Comparison of ENCODE assay signal across 8 cellular contexts in the genomic region with DNA sequence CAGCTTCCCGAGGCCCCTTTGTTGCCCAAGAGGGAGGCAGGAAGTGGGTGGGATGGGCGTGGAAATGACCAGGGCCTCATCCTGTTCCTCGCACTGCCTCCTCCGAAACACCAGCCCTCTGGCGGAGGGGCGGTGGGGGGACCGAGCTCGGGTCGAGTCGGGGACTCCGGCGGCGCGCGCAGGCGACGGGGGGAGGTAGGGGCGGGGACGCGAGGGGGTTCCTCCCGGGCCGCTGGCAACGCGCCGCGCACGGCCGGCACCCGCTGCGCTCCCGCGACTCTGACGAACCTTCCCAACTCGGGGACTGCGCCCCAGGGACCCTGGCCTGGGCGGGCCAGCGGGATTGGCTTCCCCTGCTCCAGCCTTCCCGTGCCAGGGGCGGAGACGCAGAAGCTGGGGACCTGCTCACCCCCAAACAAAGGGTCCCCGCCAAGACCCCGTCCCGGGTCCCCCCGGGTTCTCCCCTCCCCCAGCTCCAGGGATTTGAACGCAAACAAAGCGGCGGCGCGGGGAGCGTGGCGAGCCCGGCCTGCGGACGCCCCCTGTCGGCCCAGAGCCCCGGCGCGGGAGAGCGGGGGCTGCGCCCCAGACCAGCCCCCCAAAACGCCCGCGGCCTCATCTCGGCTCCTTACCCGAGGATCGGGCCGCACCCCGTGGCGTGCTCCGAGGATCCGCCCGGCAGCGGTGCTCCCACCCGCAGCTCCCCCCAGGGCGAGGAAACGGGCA. TPM values are rescaled to one million over a fixed set of nuclear protein-coding genes. Genes with fewer than 3 reads are reported as not detected.
DNase-seq lines count a peak whose midpoint lies in the region; ATAC-seq and TF ChIP-seq lines count a peak whose summit lies in the region.

No MANE protein-coding gene starts in this region.

- no peaks in the 10 kb centered on the region for H3K9me3 ChIP-seq in CD4-positive, alpha-beta T cell (ENCODE audit: control insufficient read depth, low read length)
- no peaks in the 10 kb centered on the region for H3K9me3 ChIP-seq in SK-N-MC (ENCODE audit: low read depth, low read length)

- H3K27me3 Mint-ChIP-seq in CD4-positive, alpha-beta T cell = no peaks in the 10 kb centered on the region

- intact Hi-C loops in CD4-positive, alpha-beta T cell (cut with DNase I, micrococcal nuclease) = loop anchor here in 1 of 2 experiments (2.0 kb wide), 1 partner anchor 80 kb away; no protein-coding TSS in a partner anchor
- intact Hi-C loops in left ventricle myocardium superior (cut with micrococcal nuclease) = no loop called here
- intact Hi-C loops in posterior cingulate gyrus (cut with DNase I) = loop anchor here (1.0 to 10.0 kb wide), 2 partner anchors 10 to 226 kb away; partner anchors contain the start of genes ANKRD39 and FAHD2B

- peaks cover 5% of the 10 kb centered on the region; the same call in 1 of the 2 replicates for H3K79me2 ChIP-seq in KMS-11 (ENCODE audit: insufficient read depth, low read depth)

- H3K27ac ChIP-seq in CD4-positive, alpha-beta T cell (ENCODE audit: low read depth, low read length) = peak overlapping the region; percentile 69
- H3K27ac ChIP-seq in KMS-11 (peak overlapping the region; percentile 76), SK-N-MC (peak overlapping the region; percentile 83)

- peak overlapping the region; percentile 79 for H2AFZ ChIP-seq in KMS-11 (ENCODE audit: low read depth)

- peak overlapping the region; percentile 73 for H3K4me2 ChIP-seq in KMS-11

- ATAC-seq in CD4-positive, alpha-beta T cell (ENCODE audit: poor library complexity) = peak; percentile 24
- ATAC-seq in GM19351 (IDR thresholded peaks at IDR 0.05; ENCODE audit: unreplicated experiment) (peak; percentile 48), left ventricle myocardium superior (peak; percentile 73), HG02938 (IDR thresholded peaks at IDR 0.05; ENCODE audit: unreplicated experiment) (no peak)

- H3K4me1 ChIP-seq in KMS-11 (ENCODE audit: low read depth, poor library complexity, severe bottlenecking) = no peaks in the 10 kb centered on the region

- H3K4me3 ChIP-seq in KMS-11 (IDR thresholded peaks at IDR 0.05; ENCODE audit: insufficient read depth, low read depth, low read length) (peak overlapping the region; percentile 85), SK-N-MC (peak overlapping the region; percentile 95)

- no peaks in the 10 kb centered on the region for H3K9me3 Mint-ChIP-seq in CD4-positive, alpha-beta T cell

- peak overlapping the region; percentile 92 for H3K4me3 Mint-ChIP-seq in CD4-positive, alpha-beta T cell

- CTCF ChIA-PET in CD4-positive, alpha-beta T cell (lab: Charles Lee) = interaction anchor here (0.6 to 3.9 kb wide), 7 partner anchors 11 to 234 kb away, joined by 3 to 47 read pairs (median 5); partner anchors contain the start of gene ANKRD39

- POLR2A ChIA-PET in CD4-positive, alpha-beta T cell (lab: Charles Lee) = interaction anchor here (0.6 to 3.4 kb wide), 17 partner anchors 8 to 244 kb away, joined by 3 to 44 read pairs (median 5); partner anchors contain the start of genes ANKRD36, ANKRD39 and CNNM3

- H3K27ac Mint-ChIP-seq in CD4-positive, alpha-beta T cell = peak overlapping the region; percentile 85

- peaks cover 49% of the 10 kb centered on the region for H3K4me1 Mint-ChIP-seq in CD4-positive, alpha-beta T cell (ENCODE audit: low read depth)

- peak; percentile 72 for TF ChIP-seq CTCF in CD4-positive, alpha-beta T cell (IDR thresholded peaks at IDR 0.05)
- TF ChIP-seq CTCF in KMS-11 (conservative IDR thresholded peaks at IDR 0.05; ENCODE audit: low read depth, low read length) = peak; percentile 72

- H3K9ac ChIP-seq in KMS-11 = peak overlapping the region; percentile 96
- peak overlapping the region; percentile 96 for H3K9ac ChIP-seq in SK-N-MC (ENCODE audit: insufficient read length)

- peaks cover 45% of the 10 kb centered on the region for H3K36me3 Mint-ChIP-seq in CD4-positive, alpha-beta T cell (ENCODE audit: low read depth)

- H3K36me3 ChIP-seq in KMS-11 (ENCODE audit: insufficient read depth) (no peaks in the 10 kb centered on the region), SK-N-MC (ENCODE audit: insufficient read depth, low read length) (peaks cover 29% of the 10 kb centered on the region; the same call in 1 of the 2 replicates)

- peak; percentile 25 to 64 (median 49) for DNase-seq in CD4-positive, alpha-beta T cell
- DNase-seq in SK-N-MC (ENCODE audit: low read depth, low spot score) (no peak), anterior cingulate cortex (lab: John Stamatoyannopoulos, UW) (peak in 49 of 58 donors; percentile 41 to 84 (median 70)), left ventricle myocardium superior (peak; percentile 93), posterior cingulate gyrus (peak in 9 of 10 donors; percentile 56 to 96 (median 77))

- no peaks in the 10 kb centered on the region for H3K27me3 ChIP-seq in CD4-positive, alpha-beta T cell (ENCODE audit: control insufficient read depth, insufficient read depth, low read length)
- no peaks in the 10 kb centered on the region for H3K27me3 ChIP-seq in KMS-11 (ENCODE audit: insufficient read depth, low read depth)

- no peaks in the 10 kb centered on the region for H4K20me1 ChIP-seq in KMS-11 (ENCODE audit: insufficient read depth)

RNA-seq across cellular contexts. Expression of gene SEMA4C, which starts 1.2 kb away (rescaled TPM):
- 10 to 100 TPM; 55.8 to 56.8 TPM for total RNA-seq in CD4-positive, alpha-beta T cell
- total RNA-seq in left ventricle myocardium superior = 17.0 TPM

RNA-seq across cellular contexts. Expression of gene ANKRD39, which starts 10.9 kb away (rescaled TPM):
- 10 to 100 TPM; 17.2 to 18.3 TPM for total RNA-seq in CD4-positive, alpha-beta T cell
- 16.1 TPM for total RNA-seq in left ventricle myocardium superior

RNA-seq across cellular contexts. Expression of gene ANKRD23, which starts 24.9 kb away (rescaled TPM):
- total RNA-seq in CD4-positive, alpha-beta T cell = 10 to 100 TPM in 1 of 2 experiments, 1 to 10 TPM in 1; 6.2 to 10.4 TPM
- 5.5 TPM for total RNA-seq in left ventricle myocardium superior

RNA-seq across cellular contexts. Expression of gene CNNM3, which starts 52.6 kb away (rescaled TPM):
- 10 to 100 TPM; 48.7 to 53.5 TPM for total RNA-seq in CD4-positive, alpha-beta T cell
- total RNA-seq in left ventricle myocardium superior = 16.8 TPM
